Comparison of ENCODE assay signal across 26 cellular contexts in the genomic region with DNA sequence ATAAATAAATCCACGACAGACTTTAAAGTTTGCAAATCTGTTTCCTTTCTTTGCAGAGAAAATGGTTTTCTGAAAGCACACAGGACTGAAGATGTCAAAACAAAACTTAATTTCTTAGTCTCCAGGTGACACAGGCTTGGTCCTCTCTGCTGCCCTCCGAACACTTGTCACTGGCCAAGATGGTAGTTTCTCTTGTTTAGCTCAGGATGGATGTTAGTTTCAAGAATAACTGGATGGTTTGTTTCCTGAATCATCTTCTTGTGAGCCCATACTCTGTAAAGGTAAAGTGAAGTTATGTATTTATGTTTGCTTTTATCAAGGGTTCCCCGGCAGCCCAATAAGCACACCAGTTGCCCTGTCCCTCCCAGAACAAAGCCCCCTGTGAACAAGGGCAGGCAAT.
"Had no signal": no experiment of that assay in that cellular context is flagged by ENCODE, and none has a peak within 500 bp of the region (broad histone marks: within the 10 kb centered on the region; RNA-seq: fewer than 3 reads in every experiment).

No MANE protein-coding gene starts in this region.

- H3K27me3 Mint-ChIP-seq: activated naive CD4-positive, alpha-beta T cell treated with anti-CD3 and anti-CD28 coated beads, Interleukin-2, amount 50 U/mL, for 24 hours; effector memory CD8-positive, alpha-beta T cell; type B pancreatic cell had no signal

- H3K27me3 ChIP-seq: adrenal gland, ascending aorta, gastroesophageal sphincter, hepatocyte, pancreas, uterus had no signal

- H3K9me3 ChIP-seq: adrenal gland, ascending aorta, gastroesophageal sphincter, mucosa of descending colon, pancreas, SK-N-SH, uterus had no signal

- H3K27ac Mint-ChIP-seq: activated naive CD4-positive, alpha-beta T cell treated with anti-CD3 and anti-CD28 coated beads, Interleukin-2, amount 50 U/mL, for 24 hours; type B pancreatic cell; WTC11 had no signal

- H3K4me3 Mint-ChIP-seq: activated naive CD4-positive, alpha-beta T cell treated with anti-CD3 and anti-CD28 coated beads, Interleukin-2, amount 50 U/mL, for 24 hours; activated T-cell treated with anti-CD3 and anti-CD28 coated beads, Interleukin-2, amount 50 U/mL, for 4 hours; brain; effector memory CD8-positive, alpha-beta T cell; neural crest cell; type B pancreatic cell; WTC11 had no signal

- H3K4me3 ChIP-seq: adrenal gland, ascending aorta, gastroesophageal sphincter, hepatocyte, mucosa of descending colon, pancreas, uterus had no signal

- H3K4me1 Mint-ChIP-seq: activated naive CD4-positive, alpha-beta T cell treated with anti-CD3 and anti-CD28 coated beads, Interleukin-2, amount 50 U/mL, for 24 hours; brain; neural crest cell; WTC11 had no signal

- H3K36me3 ChIP-seq: uterus had no signal

- DNase-seq: activated CD4-positive, alpha-beta T cell treated with anti-CD3 and anti-CD28 coated beads, Interleukin-2, amount 50 U/mL, for 4 hours; activated CD8-positive, alpha-beta memory T cell treated with anti-CD3 and anti-CD28 coated beads, Interleukin-2, amount 50 U/mL, for 4 hours; activated T-cell treated with anti-CD3 and anti-CD28 coated beads, Interleukin-2, amount 50 U/mL, for 4 hours; cortex of kidney; effector memory CD8-positive, alpha-beta T cell; erythroblast; islet precursor cell; left ventricle myocardium superior; mucosa of descending colon; nucleus accumbens; right cardiac atrium; SK-N-SH; stimulated activated naive CD8-positive, alpha-beta T cell treated with anti-CD3 and anti-CD28 coated beads, Interleukin-15, Interleukin-2, amounts not matched to agents 100 U/mL and 50 U/mL, for 24 hours; T-helper 2 cell; uterus had no signal

- H3K27ac ChIP-seq: adrenal gland, ascending aorta, gastroesophageal sphincter, hepatocyte, pancreas, uterus had no signal

- H3K9me3 Mint-ChIP-seq: activated naive CD4-positive, alpha-beta T cell treated with anti-CD3 and anti-CD28 coated beads, Interleukin-2, amount 50 U/mL, for 24 hours; activated T-cell treated with anti-CD3 and anti-CD28 coated beads, Interleukin-2, amount 50 U/mL, for 4 hours; activated T-helper 2 cell treated with anti-CD3 and anti-CD28 coated beads, Interferon-gamma antibody, Interleukin-2, Interleukin-4, amounts not matched to agents 10 μg/mL and 5 μg/mL and 100 μg/mL, durations not matched to agents 14 hours and 24 hours and 36 hours; brain; effector memory CD8-positive, alpha-beta T cell; neural crest cell; type B pancreatic cell; WTC11 had no signal

- ATAC-seq: activated T-cell treated with anti-CD3 and anti-CD28 coated beads, Interleukin-2, amount 50 U/mL, for 4 hours; effector memory CD8-positive, alpha-beta T cell; gastroesophageal sphincter; left ventricle myocardium superior; mucosa of descending colon; pancreas; right cardiac atrium; stimulated activated naive CD8-positive, alpha-beta T cell treated with anti-CD3 and anti-CD28 coated beads, Interleukin-15, Interleukin-2, amounts not matched to agents 100 U/mL and 50 U/mL, for 24 hours; WTC11 had no signal

- H3K4me1 ChIP-seq: adrenal gland, ascending aorta, gastroesophageal sphincter, pancreas, uterus had no signal
